ENCODE assay signal across 1 cellular context in the genomic region with DNA sequence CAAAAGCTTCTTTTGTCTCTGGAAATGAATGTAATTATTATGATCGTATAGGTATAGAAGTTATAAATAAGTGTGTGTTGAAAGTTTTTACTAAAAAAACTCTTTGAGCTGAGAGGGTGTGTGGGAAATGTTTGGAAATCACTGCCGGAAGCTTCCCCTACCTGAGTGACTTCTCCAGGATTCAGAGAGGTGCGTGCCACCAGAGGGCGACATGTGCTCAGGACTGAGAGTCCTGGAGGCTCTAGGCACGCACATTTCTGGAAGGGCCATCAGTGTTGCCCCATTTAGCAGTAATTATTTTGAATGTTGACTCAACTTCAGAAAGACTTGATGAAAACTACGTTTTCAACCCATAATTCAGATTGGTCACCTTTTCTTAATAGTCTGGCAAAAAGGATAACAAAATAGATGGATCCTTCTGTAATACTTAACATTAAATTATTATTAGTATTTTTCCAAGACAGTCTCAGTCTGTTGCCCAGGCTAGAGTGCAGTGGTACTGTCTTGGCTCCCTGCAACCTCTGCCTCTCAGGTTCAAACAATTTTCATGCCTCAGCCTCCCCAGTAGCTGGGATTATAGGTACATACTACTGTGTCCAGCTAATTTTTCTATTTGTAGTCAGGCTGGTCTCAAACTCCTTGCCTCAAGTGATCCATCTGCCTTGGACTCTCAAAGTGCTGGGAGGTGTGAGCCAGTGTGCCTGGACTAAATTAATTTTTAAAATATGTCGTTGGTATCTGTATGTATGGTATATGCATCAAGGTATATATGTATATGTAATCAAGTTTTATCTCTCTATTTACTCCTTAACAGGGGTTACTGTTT.
TF ChIP-seq lines count a peak whose summit lies in the region.

No MANE protein-coding gene starts in this region.

TF ChIP-seq in IMR-90, 13 proteins besides CTCF, POLR2A, EP300 and RAD21 (continued from another document):
- TF ChIP-seq, protein P1, sequence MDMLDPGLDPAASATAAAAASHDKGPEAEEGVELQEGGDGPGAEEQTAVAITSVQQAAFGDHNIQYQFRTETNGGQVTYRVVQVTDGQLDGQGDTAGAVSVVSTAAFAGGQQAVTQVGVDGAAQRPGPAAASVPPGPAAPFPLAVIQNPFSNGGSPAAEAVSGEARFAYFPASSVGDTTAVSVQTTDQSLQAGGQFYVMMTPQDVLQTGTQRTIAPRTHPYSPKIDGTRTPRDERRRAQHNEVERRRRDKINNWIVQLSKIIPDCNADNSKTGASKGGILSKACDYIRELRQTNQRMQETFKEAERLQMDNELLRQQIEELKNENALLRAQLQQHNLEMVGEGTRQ (IDR thresholded peaks at IDR 0.05; ENCODE audit: low read depth, low read length): no peak
- no peak for TF ChIP-seq MAFK (IDR thresholded peaks at IDR 0.05; ENCODE audit: low read depth, low read length)
- TF ChIP-seq SMC3 (IDR thresholded peaks at IDR 0.05; ENCODE audit: low read depth, low read length): peak; percentile 98
